ENCODE assay signal across 1 cellular context in genomic region chr6:82741325-82741995, GRCh38.
A peak's percentile ranks its signal among the peaks of the same experiment; 100 is the strongest.
TF ChIP-seq lines count a peak whose summit lies in the region.

No MANE protein-coding gene starts in this region.

TF ChIP-seq in SK-N-SH, 30 proteins besides CTCF, POLR2A, EP300 and RAD21 (continued from another document):
- TF ChIP-seq PBX3 (IDR thresholded peaks at IDR 0.05): 0 out of 2 replicates have a peak, but pooled peaks have one; percentile 8
- TF ChIP-seq, protein P1, sequence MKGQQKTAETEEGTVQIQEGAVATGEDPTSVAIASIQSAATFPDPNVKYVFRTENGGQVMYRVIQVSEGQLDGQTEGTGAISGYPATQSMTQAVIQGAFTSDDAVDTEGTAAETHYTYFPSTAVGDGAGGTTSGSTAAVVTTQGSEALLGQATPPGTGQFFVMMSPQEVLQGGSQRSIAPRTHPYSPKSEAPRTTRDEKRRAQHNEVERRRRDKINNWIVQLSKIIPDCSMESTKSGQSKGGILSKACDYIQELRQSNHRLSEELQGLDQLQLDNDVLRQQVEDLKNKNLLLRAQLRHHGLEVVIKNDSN (IDR thresholded peaks at IDR 0.05; ENCODE audit: borderline replicate concordance, low read depth): no peak
- peak; percentile 21; the same call in 1 of the 2 replicates for TF ChIP-seq FOSL2 (IDR thresholded peaks at IDR 0.05; ENCODE audit: borderline replicate concordance, low read depth)
- no peak for TF ChIP-seq ELF1 (IDR thresholded peaks at IDR 0.05)
- TF ChIP-seq EZH2phosphoT487 (IDR thresholded peaks at IDR 0.05; ENCODE audit: borderline replicate concordance, low read depth): no peak
- TF ChIP-seq RCOR1 (IDR thresholded peaks at IDR 0.05; ENCODE audit: low read length): no peak
- peak; percentile 24; the same call in 1 of the 2 replicates for TF ChIP-seq POLR2AphosphoS5 (IDR thresholded peaks at IDR 0.05; ENCODE audit: low read depth, low read length)
- TF ChIP-seq MEF2A (IDR thresholded peaks at IDR 0.05; ENCODE audit: borderline replicate concordance, low read depth): no peak
- no peak for TF ChIP-seq TAF1 (IDR thresholded peaks at IDR 0.05; ENCODE audit: borderline replicate concordance, low read depth, low read length)
- TF ChIP-seq NFIC (IDR thresholded peaks at IDR 0.05; ENCODE audit: borderline replicate concordance): peak; percentile 41; the same call in 1 of the 2 replicates
- TF ChIP-seq TCF12 (IDR thresholded peaks at IDR 0.05): peak; percentile 66
- no peak for TF ChIP-seq FOXJ3 (CRISPR knock-in tag; IDR thresholded peaks at IDR 0.05)
- no peak for TF ChIP-seq YY1 (IDR thresholded peaks at IDR 0.05; ENCODE audit: low read depth)
- peak; percentile 33; the same call in 1 of the 2 replicates for TF ChIP-seq JUND (IDR thresholded peaks at IDR 0.05)
